14 cellular contexts compared by ENCODE assay signal in genomic region chr20:41717464-41717863, GRCh38.
DNase-seq lines count a peak whose midpoint lies in the region; ATAC-seq, FAIRE-seq and TF ChIP-seq lines count a peak whose summit lies in the region.
"Had no signal": no experiment of that assay in that cellular context is flagged by ENCODE, and none has a peak within 500 bp of the region (broad histone marks: within the 10 kb centered on the region; RNA-seq: fewer than 3 reads in every experiment).

No MANE protein-coding gene starts in this region.

- H3K4me3 ChIP-seq in HepG2 (replicated peaks in 1 of 3; ENCODE audit: insufficient read depth in 1 of 3, low read depth in 2 of 3, low read length in 3 of 3) (no peak overlapping the region), right lobe of liver (no peak overlapping the region), cardiac fibroblast (replicated peaks in 1 of 2; ENCODE audit: low read depth in 2 of 2, low read length in 2 of 2) (no peak overlapping the region), lower lobe of right lung (no peak overlapping the region)
- H3K4me3 ChIP-seq: breast epithelium, ovary, uterus had no signal

- H3K36me3 Mint-ChIP-seq in H9 (ENCODE audit: insufficient read depth in 1 of 3, low read depth in 3 of 3) = no peaks in the 10 kb centered on the region

- no peaks in the 10 kb centered on the region for H3K79me1 ChIP-seq in H9 (ENCODE audit: insufficient read depth, low read depth, low read length, poor library complexity, severe bottlenecking)

- BruUV-seq in HepG2 (replicated peaks; lab: Mats Ljungman, UMichigan) = no TSS peak

- TF ChIP-seq CTCF in HepG2 (CRISPR knock-in tag; IDR thresholded peaks at IDR 0.05) = no peak
- TF ChIP-seq CTCF in right lobe of liver (IDR thresholded peaks at IDR 0.05) = no peak
- no peak for TF ChIP-seq CTCF in cardiac fibroblast (IDR thresholded peaks at IDR 0.05; ENCODE audit: low read depth, low read length)
- no peak for TF ChIP-seq CTCF in H9 (conservative IDR thresholded peaks at IDR 0.05)
- no peak for TF ChIP-seq CTCF in lower lobe of right lung (IDR thresholded peaks at IDR 0.05)

- no peak overlapping the region for H2BK15ac ChIP-seq in H9 (ENCODE audit: low read depth, low read length)

- H2BK12ac ChIP-seq in H9 (ENCODE audit: insufficient read length, low read depth, low read length) = no peak overlapping the region

- H4K5ac ChIP-seq in H9 (ENCODE audit: insufficient read length, low read depth, low read length) = no peak overlapping the region

- H3K9ac ChIP-seq in HepG2 (ENCODE audit: insufficient read depth, low read depth, low read length) = no peak overlapping the region
- H3K9ac ChIP-seq in H9 (ENCODE audit: extremely low read depth, insufficient read length, low read length) = no peak overlapping the region

- DNase-seq in HepG2 (ENCODE audit: low spot score) (no peak), right lobe of liver (no peak), NCI-H345 (lab: John Stamatoyannopoulos, UW) (peak; percentile 97), cardiac fibroblast (ENCODE audit: low read depth in 2 of 2) (peak; percentile 11 to 15), H9 (no peak), lower lobe of right lung (no peak), SW 1271 (lab: John Stamatoyannopoulos, UW) (no peak)
- DNase-seq: activated CD4-positive, alpha-beta T cell treated with anti-CD3 and anti-CD28 coated beads, Interleukin-2, amount 50 U/mL, for 4 hours; activated gamma-delta T cell treated with Interleukin-2 at 50 U/mL for 16 hours; ovary; uterus had no signal

- no peaks in the 10 kb centered on the region for H3K23me2 ChIP-seq in H9 (ENCODE audit: insufficient read length, low read depth, low read length, poor library complexity, severe bottlenecking)

- no peak for FAIRE-seq in HepG2 (lab: Jason Lieb, UNC)

- no peak overlapping the region for H3K4ac ChIP-seq in H9 (ENCODE audit: low read depth, low read length)

- H4K8ac ChIP-seq in H9 (replicated peaks; ENCODE audit: insufficient read length, low read depth, low read length) = no peak overlapping the region

- H3T11ph ChIP-seq in H9 (ENCODE audit: low read length) = no peak overlapping the region

- H2BK20ac ChIP-seq in H9 (ENCODE audit: low read depth, low read length, poor library complexity, severe bottlenecking) = no peak overlapping the region

- WGBS in HepG2 (ENCODE audit: low lambda C conversion rate) = 23% methylated on average over 3 of the region's 3 CpGs
- no CpG with 5 or more reads among the region's 3 CpGs for WGBS in right lobe of liver (ENCODE audit: insufficient coverage, low coverage, low lambda C conversion rate, missing lambda C conversion rate)
- WGBS in H9 (ENCODE audit: extremely low coverage, insufficient read length, low lambda C conversion rate) = no CpG with 5 or more reads among the region's 3 CpGs

- H3K27ac ChIP-seq in HepG2 (ENCODE audit: extremely low read length, insufficient read depth, low read length) (no peak overlapping the region), right lobe of liver (no peak overlapping the region), H9 (ENCODE audit: insufficient read length, low read depth, low read length) (no peak overlapping the region), lower lobe of right lung (no peak overlapping the region)
- H3K27ac ChIP-seq: breast epithelium, ovary, uterus had no signal

- TF ChIP-seq RAD21 in HepG2 (CRISPR knock-in tag; IDR thresholded peaks at IDR 0.05) = no peak

- H2BK5ac ChIP-seq in H9 (ENCODE audit: insufficient read length, low read length) = no peak overlapping the region

- H2AFZ ChIP-seq in HepG2 (ENCODE audit: low read length) = no peak overlapping the region
- H2AFZ ChIP-seq in H9 (ENCODE audit: low read length) = no peak overlapping the region

- H4K20me1 ChIP-seq in HepG2 (ENCODE audit: insufficient read depth, low read length) (no peaks in the 10 kb centered on the region), H9 (ENCODE audit: control insufficient read depth, insufficient read depth, insufficient read length) (no peaks in the 10 kb centered on the region)

- H3K9me3 Mint-ChIP-seq in H9 = no peaks in the 10 kb centered on the region; a peak in 1 of 5 replicates
- H3K9me3 Mint-ChIP-seq: T-helper 1 cell treated with Interleukin-12 subunit alpha and Interleukin-12 subunit beta and Interleukin-4 antibody, amounts not matched to agents 30 μg/mL and 1 μg/mL, for 36 hours had no signal

- TF ChIP-seq POLR2A in HepG2 (IDR thresholded peaks at IDR 0.05; ENCODE audit: insufficient read depth in 1 of 2, low read depth in 2 of 2, low read length in 2 of 2) = no peak
- no peak for TF ChIP-seq POLR2A in right lobe of liver (IDR thresholded peaks at IDR 0.05)

- H3K27ac Mint-ChIP-seq in H9 = peak overlapping the region in 1 of 3 experiments; percentile 15; a peak in 1 of 7 replicates
- H3K27ac Mint-ChIP-seq: T-helper 1 cell treated with Interleukin-12 subunit alpha and Interleukin-12 subunit beta and Interleukin-4 antibody, amounts not matched to agents 30 μg/mL and 1 μg/mL, for 36 hours had no signal

- no peak overlapping the region for H2BK120ac ChIP-seq in H9 (ENCODE audit: low read depth, low read length, poor library complexity, severe bottlenecking)

- H3K27me3 ChIP-seq in HepG2 (ENCODE audit: control insufficient read depth in 1 of 2, insufficient read depth in 2 of 2, low read length in 2 of 2) (peaks cover 0 to 8% of the 10 kb centered on the region in 2 experiments; a peak in 1 of 5 replicates), right lobe of liver (no peaks in the 10 kb centered on the region), H9 (ENCODE audit: insufficient read depth, low read length) (no peaks in the 10 kb centered on the region), lower lobe of right lung (ENCODE audit: low read depth) (no peaks in the 10 kb centered on the region)
- H3K27me3 ChIP-seq: breast epithelium, ovary, uterus had no signal

- H3K23ac ChIP-seq in H9 (ENCODE audit: insufficient read length, low read depth, low read length) = no peak overlapping the region

- no peaks in the 10 kb centered on the region for H3K36me3 ChIP-seq in HepG2 (replicated peaks in 1 of 2; ENCODE audit: control insufficient read depth in 1 of 2, insufficient read depth in 2 of 2, low read length in 2 of 2)
- no peaks in the 10 kb centered on the region for H3K36me3 ChIP-seq in right lobe of liver
- no peaks in the 10 kb centered on the region for H3K36me3 ChIP-seq in lower lobe of right lung
- H3K36me3 ChIP-seq: breast epithelium, ovary, uterus had no signal

- H3K4me2 ChIP-seq in HepG2 (ENCODE audit: low read depth, low read length) (no peak overlapping the region), H9 (ENCODE audit: insufficient read depth, insufficient read length, low read length) (no peak overlapping the region)

- intact Hi-C loops in HepG2 (cut with micrococcal nuclease; ENCODE audit: unreplicated experiment) = no loop called here
- intact Hi-C loops in right lobe of liver (cut with DNase I) = no loop called here
- intact Hi-C loops in lower lobe of right lung (cut with DNase I) = no loop called here

- no peak overlapping the region for H3K4me3 Mint-ChIP-seq in H9
- H3K4me3 Mint-ChIP-seq: T-helper 1 cell treated with Interleukin-12 subunit alpha and Interleukin-12 subunit beta and Interleukin-4 antibody, amounts not matched to agents 30 μg/mL and 1 μg/mL, for 36 hours had no signal

- POLR2A ChIA-PET in HepG2 (lab: Yijun Ruan, JAX) = no interaction called here

- no peaks in the 10 kb centered on the region; the same call in none of the 2 replicates for H3K27me3 Mint-ChIP-seq in H9 (ENCODE audit: low read depth)

- CTCF ChIA-PET in HepG2 (lab: Yijun Ruan, JAX; ENCODE audit: low intra/inter-chr PET ratio, low total read pairs) = no interaction called here

- H4K91ac ChIP-seq in H9 (ENCODE audit: insufficient read length, low read depth, low read length) = no peak overlapping the region

- ATAC-seq in HepG2 (no peak), right lobe of liver (no peak), lower lobe of right lung (no peak), HG02588 (IDR thresholded peaks at IDR 0.05; ENCODE audit: unreplicated experiment) (no peak)

- TF ChIP-seq EP300 in HepG2 (IDR thresholded peaks at IDR 0.05; ENCODE audit: low read depth in 2 of 2, low read length in 2 of 2) (no peak), HepG2 (CRISPR knock-in tag; IDR thresholded peaks at IDR 0.05; ENCODE audit: borderline replicate concordance) (no peak)

- H3K4me1 Mint-ChIP-seq in H9 = peaks cover 4 to 10% of the 10 kb centered on the region in 2 experiments; a peak in 2 of 4 replicates

- no peaks in the 10 kb centered on the region for H3K4me1 ChIP-seq in HepG2 (ENCODE audit: insufficient read depth, low read length)
- no peaks in the 10 kb centered on the region for H3K4me1 ChIP-seq in right lobe of liver
- H3K4me1 ChIP-seq in H9 (ENCODE audit: insufficient read depth, low read length) = no peaks in the 10 kb centered on the region
- H3K4me1 ChIP-seq in lower lobe of right lung = no peaks in the 10 kb centered on the region
- H3K4me1 ChIP-seq: breast epithelium, uterus had no signal

- H3K14ac ChIP-seq in H9 (ENCODE audit: insufficient read depth, low read length) = no peak overlapping the region

- H3K79me2 ChIP-seq in HepG2 (ENCODE audit: insufficient read depth, low read length) (no peaks in the 10 kb centered on the region), H9 (ENCODE audit: insufficient read depth, low read length) (no peaks in the 10 kb centered on the region)

- in situ Hi-C loops in HepG2 (cut with HindIII; ENCODE audit: extremely low pct_ligation_motif_present, low pct_unique_long_range_greater_than_20kb) = no loop called here

- no peaks in the 10 kb centered on the region for H3K9me3 ChIP-seq in HepG2 (ENCODE audit: low read length)
- no peaks in the 10 kb centered on the region for H3K9me3 ChIP-seq in right lobe of liver
- H3K9me3 ChIP-seq in H9 (ENCODE audit: control insufficient read depth, low read depth, low read length) = no peaks in the 10 kb centered on the region
- H3K9me3 ChIP-seq in lower lobe of right lung = no peaks in the 10 kb centered on the region
- H3K9me3 ChIP-seq: breast epithelium, ovary, uterus had no signal

- no peak overlapping the region for H3K56ac ChIP-seq in H9 (ENCODE audit: insufficient read length, low read depth, low read length)

- H3K18ac ChIP-seq in H9 (ENCODE audit: insufficient read length, low read depth, low read length) = no peak overlapping the region

- H2AK5ac ChIP-seq in H9 (ENCODE audit: insufficient read length, low read length) = no peak overlapping the region

TF ChIP-seq in HepG2, 621 proteins besides CTCF, POLR2A, EP300 and RAD21:
- TF ChIP-seq SNAI1 (CRISPR knock-in tag; IDR thresholded peaks at IDR 0.05; ENCODE audit: borderline replicate concordance) (no peak), BCL6 (CRISPR knock-in tag; IDR thresholded peaks at IDR 0.05) (peak; percentile 70)

Comparison
In these comparisons a context has a peak if more than half of its experiments do, and no peak if none do; other contexts are left out.
1. DNase-seq: peak in NCI-H345 (single experiment) and cardiac fibroblast (2 of 2); none in HepG2 (single experiment), right lobe of liver (0 of 3), H9 (single experiment), lower lobe of right lung (single experiment) and SW 1271 (0 of 2).